In the genomic region with DNA sequence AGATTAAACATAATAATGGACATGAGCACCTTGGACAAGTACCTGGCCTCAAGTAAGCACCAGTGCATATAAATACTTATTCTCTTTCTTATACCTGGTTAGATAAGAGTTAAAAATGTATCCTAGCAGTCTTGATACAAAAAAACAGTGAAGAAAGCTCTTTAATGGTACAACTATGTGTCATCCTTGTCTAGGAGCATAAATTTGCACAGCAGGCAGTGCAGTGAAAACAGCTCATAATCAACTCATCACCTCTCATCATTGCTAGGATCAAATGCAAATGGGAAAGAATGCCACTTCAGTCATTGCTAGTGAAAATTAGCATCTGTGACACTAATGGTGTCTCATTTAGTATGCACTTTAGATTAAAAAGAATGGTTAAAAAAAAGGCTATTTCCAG, we compare ENCODE assay signal across 23 cellular contexts. TPM values are rescaled to one million over a fixed set of nuclear protein-coding genes. Genes with fewer than 3 reads are reported as not detected.
A peak's percentile ranks its signal among the peaks of the same experiment; 100 is the strongest.
DNase-seq lines count a peak whose midpoint lies in the region; ATAC-seq and TF ChIP-seq lines count a peak whose summit lies in the region.
"Had no signal": no experiment of that assay in that cellular context is flagged by ENCODE, and none has a peak within 500 bp of the region (broad histone marks: within the 10 kb centered on the region; RNA-seq: fewer than 3 reads in every experiment).

No MANE protein-coding gene starts in this region.

- H3K4me3 Mint-ChIP-seq in activated T-cell treated with anti-CD3 and anti-CD28 coated beads, Interleukin-2, amount 50 U/mL, for 24 hours = peak overlapping the region; percentile 93
- peak overlapping the region in 2 of 4 donors; percentile 58 to 86 for H3K4me3 Mint-ChIP-seq in IgD-negative memory B cell
- no peak overlapping the region for H3K4me3 Mint-ChIP-seq in activated T-helper 2 cell treated with anti-CD3 and anti-CD28 coated beads, Interferon-gamma antibody, Interleukin-2, Interleukin-4, amounts not matched to agents 10 μg/mL and 5 μg/mL and 100 μg/mL, durations not matched to agents 14 hours and 24 hours and 36 hours (ENCODE audit: low read depth)
- peak overlapping the region; percentile 67 for H3K4me3 Mint-ChIP-seq in stimulated activated memory B cell treated with anti-CD40 and anti-IgM and Interleukin-4, amounts not matched to agents 10 μg/mL and 1 μg/mL and 100 μg/mL, for 72 hours
- H3K4me3 Mint-ChIP-seq: brain, H9 had no signal

- no peak for TF ChIP-seq POLR2A in spleen (IDR thresholded peaks at IDR 0.05)

- H3K36me3 Mint-ChIP-seq in activated T-cell treated with anti-CD3 and anti-CD28 coated beads, Interleukin-2, amount 50 U/mL, for 24 hours (ENCODE audit: low read depth) = peaks cover 81% of the 10 kb centered on the region
- H3K36me3 Mint-ChIP-seq in IgD-negative memory B cell = peaks cover 16% of the 10 kb centered on the region
- H3K36me3 Mint-ChIP-seq in activated T-helper 2 cell treated with anti-CD3 and anti-CD28 coated beads, Interferon-gamma antibody, Interleukin-2, Interleukin-4, amounts not matched to agents 10 μg/mL and 5 μg/mL and 100 μg/mL, durations not matched to agents 14 hours and 24 hours and 36 hours (ENCODE audit: low read depth) = peaks cover 90% of the 10 kb centered on the region
- H3K36me3 Mint-ChIP-seq in stimulated activated memory B cell treated with anti-CD40 and anti-IgM and Interleukin-4, amounts not matched to agents 10 μg/mL and 1 μg/mL and 100 μg/mL, for 72 hours = peaks cover 93% of the 10 kb centered on the region
- H3K36me3 Mint-ChIP-seq: brain had no signal

- peak overlapping the region; percentile 82 for H3K27ac Mint-ChIP-seq in activated T-cell treated with anti-CD3 and anti-CD28 coated beads, Interleukin-2, amount 50 U/mL, for 24 hours
- H3K27ac Mint-ChIP-seq in IgD-negative memory B cell = peak overlapping the region in 2 of 3 donors; percentile 63 to 87
- peak overlapping the region; percentile 57 for H3K27ac Mint-ChIP-seq in activated T-helper 2 cell treated with anti-CD3 and anti-CD28 coated beads, Interferon-gamma antibody, Interleukin-2, Interleukin-4, amounts not matched to agents 10 μg/mL and 5 μg/mL and 100 μg/mL, durations not matched to agents 14 hours and 24 hours and 36 hours
- H3K27ac Mint-ChIP-seq in stimulated activated memory B cell treated with anti-CD40 and anti-IgM and Interleukin-4, amounts not matched to agents 10 μg/mL and 1 μg/mL and 100 μg/mL, for 72 hours = peak overlapping the region; percentile 69
- H3K27ac Mint-ChIP-seq: H9 had no signal

- H3K4me1 ChIP-seq in spleen = peaks cover 0 to 67% (median 35%) of the 10 kb centered on the region in 6 donors
- H3K4me1 ChIP-seq: prostate gland, sigmoid colon had no signal

- H3K27me3 Mint-ChIP-seq in activated T-cell treated with anti-CD3 and anti-CD28 coated beads, Interleukin-2, amount 50 U/mL, for 24 hours = no peaks in the 10 kb centered on the region
- no peaks in the 10 kb centered on the region for H3K27me3 Mint-ChIP-seq in IgD-negative memory B cell
- no peaks in the 10 kb centered on the region for H3K27me3 Mint-ChIP-seq in activated T-helper 2 cell treated with anti-CD3 and anti-CD28 coated beads, Interferon-gamma antibody, Interleukin-2, Interleukin-4, amounts not matched to agents 10 μg/mL and 5 μg/mL and 100 μg/mL, durations not matched to agents 14 hours and 24 hours and 36 hours (ENCODE audit: low read depth)
- no peaks in the 10 kb centered on the region for H3K27me3 Mint-ChIP-seq in stimulated activated memory B cell treated with anti-CD40 and anti-IgM and Interleukin-4, amounts not matched to agents 10 μg/mL and 1 μg/mL and 100 μg/mL, for 72 hours
- H3K27me3 Mint-ChIP-seq: brain had no signal

- peak overlapping the region in 1 of 8 donors; percentile 19 for H3K27ac ChIP-seq in spleen
- H3K27ac ChIP-seq: adrenal gland, PC-9, prostate gland, sigmoid colon had no signal

- no peak for ATAC-seq in stimulated activated memory B cell treated with anti-CD40 and anti-IgM and Interleukin-4, amounts not matched to agents 10 μg/mL and 1 μg/mL and 100 μg/mL, for 72 hours

- intact Hi-C loops in activated T-helper 2 cell treated with anti-CD3 and anti-CD28 coated beads, Interferon-gamma antibody, Interleukin-2, Interleukin-4, amounts not matched to agents 10 μg/mL and 5 μg/mL and 100 μg/mL, durations not matched to agents 14 hours and 24 hours and 36 hours (cut with micrococcal nuclease) = no loop called here
- intact Hi-C loops in spleen (cut with DNase I; ENCODE audit: low total_unique reads) = no loop called here

- no peak for DNase-seq in activated T-cell treated with anti-CD3 and anti-CD28 coated beads, Interleukin-2, amount 50 U/mL, for 24 hours
- DNase-seq in activated T-cell treated with anti-CD3 and anti-CD28 coated beads, Interleukin-2, amount 50 U/mL, for 48 hours = no peak
- DNase-seq in activated T-helper 2 cell treated with anti-CD3 and anti-CD28 coated beads, Interferon-gamma antibody, Interleukin-2, Interleukin-4, amounts not matched to agents 10 μg/mL and 5 μg/mL and 100 μg/mL, durations not matched to agents 14 hours and 24 hours and 36 hours (ENCODE audit: low spot score) = no peak
- no peak for DNase-seq in COLO829 (ENCODE audit: low spot score)
- no peak for DNase-seq in spleen
- no peak for DNase-seq in stimulated activated naive CD4-positive, alpha-beta T cell treated with Interleukin-2 at 50 U/mL for 16 hours (lab: John Stamatoyannopoulos, UW)
- DNase-seq: adrenal gland; H9; NCI-H146; NCI-H524; NK-92 treated with Interleukin-12 subunit alpha and Interleukin-12 subunit beta, amount 100 ng/mL, for 24 hours; PC-9; SHP77; sigmoid colon; stimulated activated CD4-positive, alpha-beta T cell treated with anti-CD3 and anti-CD28 coated beads, Interleukin-15, amount 100 ng/mL, for 24 hours; SW 1271 had no signal

- no peaks in the 10 kb centered on the region for H3K9me3 ChIP-seq in spleen
- H3K9me3 ChIP-seq: adrenal gland, prostate gland, sigmoid colon had no signal

- H3K27me3 ChIP-seq in spleen (replicated peaks in 1 of 7) = no peaks in the 10 kb centered on the region
- H3K27me3 ChIP-seq: adrenal gland, sigmoid colon had no signal

- H3K36me3 ChIP-seq in spleen = no peaks in the 10 kb centered on the region
- H3K36me3 ChIP-seq: adrenal gland, prostate gland, sigmoid colon had no signal

- H3K4me1 Mint-ChIP-seq in activated T-cell treated with anti-CD3 and anti-CD28 coated beads, Interleukin-2, amount 50 U/mL, for 24 hours (ENCODE audit: low read depth) = peaks cover 89% of the 10 kb centered on the region
- H3K4me1 Mint-ChIP-seq in IgD-negative memory B cell = peaks cover 43 to 66% (median 58%) of the 10 kb centered on the region in 3 donors
- H3K4me1 Mint-ChIP-seq in activated T-helper 2 cell treated with anti-CD3 and anti-CD28 coated beads, Interferon-gamma antibody, Interleukin-2, Interleukin-4, amounts not matched to agents 10 μg/mL and 5 μg/mL and 100 μg/mL, durations not matched to agents 14 hours and 24 hours and 36 hours (ENCODE audit: low read depth) = peaks cover 73% of the 10 kb centered on the region
- H3K4me1 Mint-ChIP-seq in stimulated activated memory B cell treated with anti-CD40 and anti-IgM and Interleukin-4, amounts not matched to agents 10 μg/mL and 1 μg/mL and 100 μg/mL, for 72 hours = peaks cover 80% of the 10 kb centered on the region
- H3K4me1 Mint-ChIP-seq: H9 had no signal

- no peak for TF ChIP-seq CTCF in spleen (IDR thresholded peaks at IDR 0.05 in 8 of 11, conservative IDR thresholded peaks at IDR 0.05 in 3 of 11)

- no peak overlapping the region for H3K4me3 ChIP-seq in spleen
- H3K4me3 ChIP-seq: adrenal gland, PC-9, prostate gland, sigmoid colon had no signal

- peaks cover 18% of the 10 kb centered on the region for H3K9me3 Mint-ChIP-seq in activated T-cell treated with anti-CD3 and anti-CD28 coated beads, Interleukin-2, amount 50 U/mL, for 24 hours
- H3K9me3 Mint-ChIP-seq in IgD-negative memory B cell = peaks cover 2 to 5% (median 3%) of the 10 kb centered on the region in 3 donors
- H3K9me3 Mint-ChIP-seq in activated T-helper 2 cell treated with anti-CD3 and anti-CD28 coated beads, Interferon-gamma antibody, Interleukin-2, Interleukin-4, amounts not matched to agents 10 μg/mL and 5 μg/mL and 100 μg/mL, durations not matched to agents 14 hours and 24 hours and 36 hours = peaks cover 46% of the 10 kb centered on the region
- H3K9me3 Mint-ChIP-seq in stimulated activated memory B cell treated with anti-CD40 and anti-IgM and Interleukin-4, amounts not matched to agents 10 μg/mL and 1 μg/mL and 100 μg/mL, for 72 hours = peaks cover 7% of the 10 kb centered on the region

RNA-seq across cellular contexts. Expression of a gene that starts 7.6 kb away (rescaled TPM):
- polyA plus RNA-seq in IgD-negative memory B cell = 24.6 TPM
- 73.0 and 79.0 TPM in 2 replicates for total RNA-seq in activated T-helper 2 cell treated with anti-CD3 and anti-CD28 coated beads, Interferon-gamma antibody, Interleukin-2, Interleukin-4, amounts not matched to agents 10 μg/mL and 5 μg/mL and 100 μg/mL, durations not matched to agents 14 hours and 24 hours and 36 hours
- total RNA-seq in spleen = 10 to 100 TPM; 43.7 to 79.2 (median 51.1) TPM
- polyA plus RNA-seq in spleen = 10 to 100 TPM; 24.8 to 31.8 (median 24.8) TPM
- total RNA-seq: chondrocyte, HT1080 had no signal
- polyA plus RNA-seq: BJ had no signal
